Comparison of ENCODE assay signal across 24 cellular contexts in the genomic region with DNA sequence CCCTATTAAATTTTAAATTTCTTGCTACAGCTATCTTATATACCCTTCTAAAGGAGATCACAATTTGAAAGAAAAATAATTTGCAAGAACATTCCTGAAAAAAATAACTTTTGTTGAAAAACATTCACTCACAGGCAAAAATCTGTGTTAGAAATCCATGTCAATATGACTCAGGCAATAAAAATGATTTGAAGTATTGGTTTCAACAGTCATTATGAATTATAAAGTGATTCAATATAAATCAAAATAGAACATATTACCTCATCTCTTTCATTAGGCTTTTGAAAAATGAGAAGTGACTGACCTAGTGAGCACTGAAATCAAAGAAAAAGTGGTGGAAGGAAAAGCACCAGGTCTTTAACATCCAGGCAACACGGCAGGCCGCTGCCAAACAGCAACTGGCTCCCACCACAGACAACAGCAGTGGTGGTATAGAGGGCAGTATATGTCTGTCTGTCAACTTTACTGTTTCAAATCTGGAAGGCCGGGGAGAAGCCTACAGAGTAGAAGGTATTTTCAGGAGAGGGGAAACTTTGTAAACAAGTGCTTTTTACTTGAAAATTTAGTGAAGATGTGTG.
DNase-seq lines count a peak whose midpoint lies in the region; ATAC-seq and TF ChIP-seq lines count a peak whose summit lies in the region.
"Had no signal": no experiment of that assay in that cellular context is flagged by ENCODE, and none has a peak within 500 bp of the region (broad histone marks: within the 10 kb centered on the region; RNA-seq: fewer than 3 reads in every experiment).

No MANE protein-coding gene starts in this region.

- H2AFZ ChIP-seq in GM23248: no peak overlapping the region

- H3K9me2 ChIP-seq in GM23248 (ENCODE audit: insufficient read depth): no peaks in the 10 kb centered on the region

- 42 to 49% methylated on average over 3 of the region's 3 CpGs for WGBS in GM23248 (ENCODE audit: low coverage in 1 of 2, low lambda C conversion rate in 2 of 2, missing lambda C conversion rate in 2 of 2), 2 experiments

- no peak overlapping the region for H3K9ac ChIP-seq in GM23248
- H3K9ac ChIP-seq in skeletal muscle satellite cell (ENCODE audit: low read depth, low read length): peak overlapping the region; percentile 32

- H3K79me2 ChIP-seq in GM23248 (ENCODE audit: insufficient read depth): no peaks in the 10 kb centered on the region

- no peaks in the 10 kb centered on the region for H3K9me3 ChIP-seq in GM23248 (ENCODE audit: low read depth)
- H3K9me3 ChIP-seq in RWPE2 (ENCODE audit: severe bottlenecking): no peaks in the 10 kb centered on the region
- H3K9me3 ChIP-seq in skeletal muscle satellite cell (replicated peaks; ENCODE audit: low read length): no peaks in the 10 kb centered on the region
- H3K9me3 ChIP-seq: heart right ventricle, left lung, SJCRH30, testis, vagina had no signal

- no peak overlapping the region for H3K4me3 ChIP-seq in GM23248
- H3K4me3 ChIP-seq in RWPE2 (ENCODE audit: severe bottlenecking): no peak overlapping the region
- H3K4me3 ChIP-seq in fibroblast of mammary gland (ENCODE audit: control insufficient read depth, low read depth, low read length): no peak overlapping the region
- peak overlapping the region; percentile 46 for H3K4me3 ChIP-seq in skeletal muscle satellite cell (ENCODE audit: low read length)
- H3K4me3 ChIP-seq: heart right ventricle, left lung, SJCRH30, testis, vagina had no signal

- TF ChIP-seq CTCF in RWPE2 (IDR thresholded peaks at IDR 0.05; ENCODE audit: poor library complexity, severe bottlenecking) (no peak), fibroblast of mammary gland (conservative IDR thresholded peaks at IDR 0.05; ENCODE audit: control insufficient read depth, insufficient read depth, low read depth, low read length) (no peak)

- H3K36me3 ChIP-seq in GM23248 (ENCODE audit: low read depth) (no peaks in the 10 kb centered on the region), RWPE2 (ENCODE audit: low read depth) (no peaks in the 10 kb centered on the region), skeletal muscle satellite cell (ENCODE audit: insufficient read depth, low read length) (no peaks in the 10 kb centered on the region)
- H3K36me3 ChIP-seq: SJCRH30, vagina had no signal

- H3F3A ChIP-seq in GM23248 (ENCODE audit: insufficient read depth): peaks cover 5% of the 10 kb centered on the region; the same call in 1 of the 2 replicates

- in situ Hi-C loops in GM23248 (cut with MboI): no loop called here

- H4K20me1 ChIP-seq in GM23248 (ENCODE audit: insufficient read depth): no peaks in the 10 kb centered on the region

- ATAC-seq in RWPE2 (ENCODE audit: low read depth): 0 out of 3 replicates have a peak, but pooled peaks have one; percentile 27
- ATAC-seq in HG03025 (IDR thresholded peaks at IDR 0.05; ENCODE audit: low FRiP score, unreplicated experiment): no peak
- ATAC-seq: activated CD8-positive, alpha-beta T cell treated with anti-CD3 and anti-CD28 coated beads for 36 hours; heart right ventricle; left lung; naive thymus-derived CD4-positive, alpha-beta T cell had no signal

- peaks cover 14% of the 10 kb centered on the region for H3K4me1 ChIP-seq in GM23248 (ENCODE audit: insufficient read depth)
- no peaks in the 10 kb centered on the region for H3K4me1 ChIP-seq in RWPE2 (ENCODE audit: insufficient read depth, poor library complexity, severe bottlenecking)
- peaks cover 43% of the 10 kb centered on the region for H3K4me1 ChIP-seq in skeletal muscle satellite cell (ENCODE audit: control insufficient read depth, insufficient read depth, low read length)
- H3K4me1 ChIP-seq: SJCRH30, testis had no signal

- H3K4me2 ChIP-seq in GM23248 (ENCODE audit: unreplicated experiment) (peak overlapping the region; percentile 36), skeletal muscle satellite cell (ENCODE audit: low read length) (peak overlapping the region; percentile 68)

- peak; percentile 32 for DNase-seq in GM23248
- no peak for DNase-seq in RWPE2 (ENCODE audit: low spot score)
- DNase-seq in fibroblast of mammary gland (ENCODE audit: low read depth): peak; percentile 27
- no peak for DNase-seq in activated naive CD4-positive, alpha-beta T cell treated with Interleukin-2 at 50 U/mL for 16 hours
- DNase-seq in NCI-H187 (lab: John Stamatoyannopoulos, UW): no peak
- DNase-seq: activated CD4-positive, alpha-beta T cell treated with anti-CD3 and anti-CD28 coated beads for 1 hour; activated CD8-positive, alpha-beta T cell treated with anti-CD3 and anti-CD28 coated beads for 36 hours; activated gamma-delta T cell treated with Interleukin-2 at 50 U/mL for 16 hours; CD4-positive, CD25-positive, alpha-beta regulatory T cell; heart right ventricle; MM.1S; naive thymus-derived CD4-positive, alpha-beta T cell; NCI-H1436; NCI-H524 treated with DMSO at 0.1 percent for 48 hours; occipital lobe; retina; SJCRH30; stimulated activated CD4-positive, alpha-beta T cell treated with anti-CD3 and anti-CD28 coated beads, Interleukin-4, amount 100 ng/mL, for 24 hours; stimulated activated naive CD4-positive, alpha-beta T cell; testis had no signal

- H3K27me3 ChIP-seq in GM23248 (replicated peaks; ENCODE audit: insufficient read depth) (no peaks in the 10 kb centered on the region), RWPE2 (ENCODE audit: insufficient read depth, poor library complexity, severe bottlenecking) (no peaks in the 10 kb centered on the region), skeletal muscle satellite cell (ENCODE audit: control insufficient read depth, insufficient read depth, low read length) (no peaks in the 10 kb centered on the region)
- H3K27me3 ChIP-seq: heart right ventricle, left lung, SJCRH30, testis, vagina had no signal

- H3K27ac ChIP-seq in GM23248: no peak overlapping the region
- no peak overlapping the region for H3K27ac ChIP-seq in RWPE2 (ENCODE audit: poor library complexity, severe bottlenecking)
- H3K27ac ChIP-seq: heart right ventricle, SJCRH30, testis, vagina had no signal

Comparison
In these comparisons a context has a peak if more than half of its experiments do, and no peak if none do; other contexts are left out.
1. DNase-seq: peak in GM23248 (single experiment) and fibroblast of mammary gland (single experiment); none in RWPE2 (single experiment), activated naive CD4-positive, alpha-beta T cell treated with Interleukin-2 at 50 U/mL for 16 hours (single experiment) and NCI-H187 (0 of 2).